14 cellular contexts compared by ENCODE assay signal in genomic region chr2:192146069-192147006, GRCh38. TPM values are rescaled to one million over a fixed set of nuclear protein-coding genes. Genes with fewer than 3 reads are reported as not detected.
DNase-seq lines count a peak whose midpoint lies in the region; ATAC-seq, FAIRE-seq and TF ChIP-seq lines count a peak whose summit lies in the region.
"Had no signal": no experiment of that assay in that cellular context is flagged by ENCODE, and none has a peak within 500 bp of the region (broad histone marks: within the 10 kb centered on the region; RNA-seq: fewer than 3 reads in every experiment).

No MANE protein-coding gene starts in this region.

- DNase-seq in ACHN: peak; percentile 70
- DNase-seq in K562 (ENCODE audit: extremely low read depth in 1 of 4, low spot score in 3 of 4): no peak
- DNase-seq in UCSD-AML1 (lab: John Stamatoyannopoulos, UW; ENCODE audit: unreplicated experiment): no peak
- no peak for DNase-seq in progenitor cell of endocrine pancreas (ENCODE audit: low spot score, unreplicated experiment)
- no peak for DNase-seq in activated T-helper 1 cell treated with anti-CD3 and anti-CD28 coated beads, Interleukin-12 subunit alpha, Interleukin-12 subunit beta, Interleukin-2, Interleukin-4 antibody, amounts not matched to agents 30 ng/mL and 10 ng/mL and 1 ng/mL, durations not matched to agents 14 hours and 24 hours and 36 hours (ENCODE audit: low spot score)
- DNase-seq: activated CD4-positive, alpha-beta T cell treated with anti-CD3 and anti-CD28 coated beads for 48 hours; activated gamma-delta T cell treated with Interleukin-2 at 50 U/mL for 16 hours; SHP77 treated with DMSO at 0.1 percent for 48 hours had no signal

- H3K27ac ChIP-seq in K562 (ENCODE audit: extremely low read depth, low read depth, low read length): no peak overlapping the region

- H3K4me1 ChIP-seq in K562 (replicated peaks in 1 of 2; ENCODE audit: control insufficient read depth in 2 of 2, insufficient read depth in 2 of 2, low read length in 2 of 2): no peaks in the 10 kb centered on the region; a peak in 1 of 5 replicates

- no peaks in the 10 kb centered on the region for H3K9me3 Mint-ChIP-seq in progenitor cell of endocrine pancreas (ENCODE audit: low read depth)
- H3K9me3 Mint-ChIP-seq in activated T-helper 1 cell treated with anti-CD3 and anti-CD28 coated beads, Interleukin-12 subunit alpha, Interleukin-12 subunit beta, Interleukin-2, Interleukin-4 antibody, amounts not matched to agents 30 ng/mL and 10 ng/mL and 1 ng/mL, durations not matched to agents 14 hours and 24 hours and 36 hours: no peaks in the 10 kb centered on the region

- no peaks in the 10 kb centered on the region for H3K27me3 Mint-ChIP-seq in progenitor cell of endocrine pancreas
- H3K27me3 Mint-ChIP-seq in activated T-helper 1 cell treated with anti-CD3 and anti-CD28 coated beads, Interleukin-12 subunit alpha, Interleukin-12 subunit beta, Interleukin-2, Interleukin-4 antibody, amounts not matched to agents 30 ng/mL and 10 ng/mL and 1 ng/mL, durations not matched to agents 14 hours and 24 hours and 36 hours (ENCODE audit: insufficient read depth): peaks cover 26% of the 10 kb centered on the region

- no peaks in the 10 kb centered on the region for H3K79me2 ChIP-seq in K562 (ENCODE audit: control insufficient read depth, insufficient read depth, low read length)

- no peak for TF ChIP-seq EP300 in K562 (IDR thresholded peaks at IDR 0.05; ENCODE audit: low read length)

- no peaks in the 10 kb centered on the region for H3K9me3 ChIP-seq in K562 (replicated peaks; ENCODE audit: control insufficient read depth, insufficient read depth, low read depth, low read length)

- intact Hi-C loops in K562 (cut with micrococcal nuclease): loop anchor here (5.0 kb wide), 1 partner anchor 199 kb away; no protein-coding TSS in a partner anchor
- intact Hi-C loops in activated T-helper 1 cell treated with anti-CD3 and anti-CD28 coated beads, Interleukin-12 subunit alpha, Interleukin-12 subunit beta, Interleukin-2, Interleukin-4 antibody, amounts not matched to agents 30 ng/mL and 10 ng/mL and 1 ng/mL, durations not matched to agents 14 hours and 24 hours and 36 hours (cut with micrococcal nuclease): no loop called here

- no peak overlapping the region for H2AFZ ChIP-seq in K562 (ENCODE audit: low read depth, low read length)

- H3K27ac Mint-ChIP-seq in progenitor cell of endocrine pancreas: no peak overlapping the region
- no peak overlapping the region for H3K27ac Mint-ChIP-seq in activated T-helper 1 cell treated with anti-CD3 and anti-CD28 coated beads, Interleukin-12 subunit alpha, Interleukin-12 subunit beta, Interleukin-2, Interleukin-4 antibody, amounts not matched to agents 30 ng/mL and 10 ng/mL and 1 ng/mL, durations not matched to agents 14 hours and 24 hours and 36 hours
- H3K27ac Mint-ChIP-seq: CD14-positive monocyte had no signal

- H3K9ac ChIP-seq in K562 (ENCODE audit: insufficient read depth in 1 of 2, low read depth in 2 of 2, low read length in 2 of 2): no peak overlapping the region

- H3K4me2 ChIP-seq in K562 (ENCODE audit: insufficient read depth, low read length): no peak overlapping the region

- 93% methylated on average over 1 of the region's 1 CpG for WGBS in K562 (ENCODE audit: insufficient coverage, low coverage, missing lambda C conversion rate)

- no peaks in the 10 kb centered on the region for H3K9me1 ChIP-seq in K562 (ENCODE audit: control insufficient read depth, insufficient read depth, low read length)

- TF ChIP-seq POLR2A in K562 (conservative IDR thresholded peaks at IDR 0.05): no peak

- no peaks in the 10 kb centered on the region for H4K20me1 ChIP-seq in K562 (replicated peaks; ENCODE audit: control insufficient read depth, insufficient read depth, low read length)

- no peaks in the 10 kb centered on the region for H3K36me3 Mint-ChIP-seq in progenitor cell of endocrine pancreas (ENCODE audit: insufficient read depth)
- no peaks in the 10 kb centered on the region for H3K36me3 Mint-ChIP-seq in activated T-helper 1 cell treated with anti-CD3 and anti-CD28 coated beads, Interleukin-12 subunit alpha, Interleukin-12 subunit beta, Interleukin-2, Interleukin-4 antibody, amounts not matched to agents 30 ng/mL and 10 ng/mL and 1 ng/mL, durations not matched to agents 14 hours and 24 hours and 36 hours (ENCODE audit: low read depth)
- H3K36me3 Mint-ChIP-seq: CD14-positive monocyte had no signal

- H3K4me3 Mint-ChIP-seq in progenitor cell of endocrine pancreas (ENCODE audit: low read depth): no peak overlapping the region
- H3K4me3 Mint-ChIP-seq in activated T-helper 1 cell treated with anti-CD3 and anti-CD28 coated beads, Interleukin-12 subunit alpha, Interleukin-12 subunit beta, Interleukin-2, Interleukin-4 antibody, amounts not matched to agents 30 ng/mL and 10 ng/mL and 1 ng/mL, durations not matched to agents 14 hours and 24 hours and 36 hours: no peak overlapping the region
- H3K4me3 Mint-ChIP-seq: CD14-positive monocyte, neural crest cell had no signal

- BruUV-seq in K562 (replicated peaks; lab: Mats Ljungman, UMichigan): no TSS peak

- FAIRE-seq in K562 (lab: Jason Lieb, UNC) (no peak), islet of Langerhans (lab: Jason Lieb, UNC) (peak; percentile 66)
- FAIRE-seq: GM12891 had no signal

- H3K36me3 ChIP-seq in K562 (ENCODE audit: control insufficient read depth, insufficient read depth, low read length): no peaks in the 10 kb centered on the region

- H3K4me1 Mint-ChIP-seq in progenitor cell of endocrine pancreas (ENCODE audit: low read depth): no peaks in the 10 kb centered on the region
- no peaks in the 10 kb centered on the region for H3K4me1 Mint-ChIP-seq in activated T-helper 1 cell treated with anti-CD3 and anti-CD28 coated beads, Interleukin-12 subunit alpha, Interleukin-12 subunit beta, Interleukin-2, Interleukin-4 antibody, amounts not matched to agents 30 ng/mL and 10 ng/mL and 1 ng/mL, durations not matched to agents 14 hours and 24 hours and 36 hours (ENCODE audit: low read depth)
- H3K4me1 Mint-ChIP-seq: CD14-positive monocyte had no signal

- POLR2A ChIA-PET in K562 (lab: Yijun Ruan, JAX): no interaction called here

- CTCF ChIA-PET in K562 (lab: Yijun Ruan, JAX; ENCODE audit: low intra/inter-chr PET ratio): no interaction called here

- TF ChIP-seq RAD21 in K562 (CRISPR knock-in tag; conservative IDR thresholded peaks at IDR 0.05 in 1 of 2, IDR thresholded peaks at IDR 0.05 in 1 of 2): no peak

- TF ChIP-seq CTCF in K562 (IDR thresholded peaks at IDR 0.05 in 2 of 3, conservative IDR thresholded peaks at IDR 0.05 in 1 of 3; ENCODE audit: insufficient read depth in 2 of 3, low read depth in 1 of 3, low read length in 3 of 3) (no peak), progenitor cell of endocrine pancreas (IDR thresholded peaks at IDR 0.05; ENCODE audit: unreplicated experiment) (no peak)

- no peak overlapping the region for H3K4me3 ChIP-seq in K562

- ATAC-seq in HG03432 (IDR thresholded peaks at IDR 0.05; ENCODE audit: unreplicated experiment): peak; percentile 62
- ATAC-seq in K562: no peak
- ATAC-seq in GM18519 (IDR thresholded peaks at IDR 0.05; ENCODE audit: low FRiP score, unreplicated experiment): no peak

- H3K27me3 ChIP-seq in K562 (ENCODE audit: control insufficient read depth in 2 of 2, insufficient read depth in 2 of 2, low read length in 2 of 2): no peaks in the 10 kb centered on the region

- in situ Hi-C loops in ACHN (cut with HindIII; ENCODE audit: low pct_ligation_motif_present, low pct_unique_long_range_greater_than_20kb, low sequenced_read_pairs): no loop called here
- in situ Hi-C loops in K562 (cut with MboI): no loop called here

TF ChIP-seq in K562, 482 proteins besides CTCF, POLR2A, EP300 and RAD21 (continues in another document):
- no peak for TF ChIP-seq NFXL1 (CRISPR knock-in tag; IDR thresholded peaks at IDR 0.05)
- no peak for TF ChIP-seq E4F1 (CRISPR knock-in tag; IDR thresholded peaks at IDR 0.05; ENCODE audit: borderline replicate concordance)

RNA-seq across cellular contexts. Expression of gene TMEFF2, which starts 48.4 kb away (rescaled TPM):
- not detected in 2 replicates for total RNA-seq in K562 (2011; cell fraction: chromatin; rRNA removed; ENCODE audit: low replicate concordance)
- total RNA-seq in K562 (2011; cell fraction: nucleolus; rRNA removed): not detected in 2 replicates
- not detected in 2 replicates for total RNA-seq in K562 (2011; cell fraction: nucleoplasm; rRNA removed)
- total RNA-seq in K562 (2014; rRNA removed) (not detected in 2 replicates), K562 (2014; rRNA removed; fragmentation: Illumina TruSeq; extraction: Trizol) (not detected in 2 replicates), K562 (2015; rRNA removed; fragmentation: Illumina TruSeq; extraction: Trizol) (not detected in 2 replicates), K562 (2021) (not detected in 2 replicates), progenitor cell of endocrine pancreas (0.50 and 2.0 TPM in 2 replicates)
- polyA plus RNA-seq in K562 (2011; rRNA removed) (not detected in 2 replicates), K562 (2014; fragmentation: Illumina TruSeq; extraction: Trizol) (not detected in 2 replicates), K562 (2014; fragmentation: Nextera tagmentation; extraction: Ambion mirVana) (1 to 10 TPM in 1 of 2 experiments, not detected in 1; 1.4 TPM), K562 (2014; rRNA removed) (not detected in 2 replicates)
- not detected in 2 replicates for polyA plus RNA-seq in K562 (2011; cell fraction: cytosol; rRNA removed)
- polyA plus RNA-seq in K562 (2011; cell fraction: nucleus; rRNA removed): not detected in 2 replicates
- polyA plus RNA-seq in K562 (2012): 0.04 TPM in 1 of 2 replicates, not detected in the other
- not detected in 2 replicates for polyA minus RNA-seq in K562 (2011; rRNA and poly(A)+ RNA removed)
- polyA minus RNA-seq in K562 (2011; cell fraction: cytosol; rRNA and poly(A)+ RNA removed): not detected in 2 replicates
- 0.13 TPM in 1 of 2 replicates, not detected in the other for polyA minus RNA-seq in K562 (2011; cell fraction: nucleus; rRNA and poly(A)+ RNA removed)
- total RNA-seq in activated T-helper 1 cell treated with anti-CD3 and anti-CD28 coated beads, Interleukin-12 subunit alpha, Interleukin-12 subunit beta, Interleukin-2, Interleukin-4 antibody, amounts not matched to agents 30 ng/mL and 10 ng/mL and 1 ng/mL, durations not matched to agents 14 hours and 24 hours and 36 hours: not detected in 2 replicates
- polyA plus RNA-seq: CD14-positive monocyte had no signal
